Comparison of ENCODE assay signal across 1 cellular context in genomic region chr5:113292535-113292934, GRCh38.
TF ChIP-seq lines count a peak whose summit lies in the region.

No MANE protein-coding gene starts in this region.

TF ChIP-seq in SK-N-SH, 30 proteins besides CTCF, POLR2A, EP300 and RAD21 (continued from another document):
- TF ChIP-seq REST (IDR thresholded peaks at IDR 0.05; ENCODE audit: low read depth, low read length) (no peak), NFIC (IDR thresholded peaks at IDR 0.05; ENCODE audit: borderline replicate concordance) (no peak), MEF2A (IDR thresholded peaks at IDR 0.05; ENCODE audit: borderline replicate concordance, low read depth) (no peak), FOXM1 (IDR thresholded peaks at IDR 0.05; ENCODE audit: low read depth) (no peak), EZH2phosphoT487 (IDR thresholded peaks at IDR 0.05; ENCODE audit: borderline replicate concordance, low read depth) (no peak), USF1 (IDR thresholded peaks at IDR 0.05; ENCODE audit: borderline replicate concordance, low read depth) (no peak), ELF1 (IDR thresholded peaks at IDR 0.05) (no peak), JUND (IDR thresholded peaks at IDR 0.05) (no peak), NRF1 (IDR thresholded peaks at IDR 0.05; ENCODE audit: low read depth, low read length) (no peak), GATA2 (CRISPR knock-in tag; IDR thresholded peaks at IDR 0.05) (no peak), MXI1 (IDR thresholded peaks at IDR 0.05; ENCODE audit: low read depth, low read length) (no peak), RXRA (IDR thresholded peaks at IDR 0.05; ENCODE audit: borderline replicate concordance, low read depth) (no peak), GABPA (IDR thresholded peaks at IDR 0.05; ENCODE audit: low read depth) (no peak)
